8 cellular contexts compared by ENCODE assay signal in genomic region chr4:74444891-74445642, GRCh38. TPM values are rescaled to one million over a fixed set of nuclear protein-coding genes. Genes with fewer than 3 reads are reported as not detected.
DNase-seq lines count a peak whose midpoint lies in the region; ATAC-seq and TF ChIP-seq lines count a peak whose summit lies in the region.

A gene with protein sequence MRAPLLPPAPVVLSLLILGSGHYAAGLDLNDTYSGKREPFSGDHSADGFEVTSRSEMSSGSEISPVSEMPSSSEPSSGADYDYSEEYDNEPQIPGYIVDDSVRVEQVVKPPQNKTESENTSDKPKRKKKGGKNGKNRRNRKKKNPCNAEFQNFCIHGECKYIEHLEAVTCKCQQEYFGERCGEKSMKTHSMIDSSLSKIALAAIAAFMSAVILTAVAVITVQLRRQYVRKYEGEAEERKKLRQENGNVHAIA (plus strand): TSS chr4:74445136. CDS start chr4:74445346, 210 bp downstream.

- H3K9me3 Mint-ChIP-seq in CD8-positive, alpha-beta T cell: no peaks in the 10 kb centered on the region
- no peaks in the 10 kb centered on the region for H3K9me3 Mint-ChIP-seq in glutamatergic neuron (ENCODE audit: unreplicated experiment)

- H3K4me1 ChIP-seq in CD8-positive, alpha-beta T cell (ENCODE audit: insufficient read depth, low read length): peaks cover 5% of the 10 kb centered on the region
- H3K4me1 ChIP-seq in RWPE2 (ENCODE audit: insufficient read depth, poor library complexity, severe bottlenecking) (peaks cover 32% of the 10 kb centered on the region), parathyroid adenoma (no peaks in the 10 kb centered on the region), tibial nerve (peaks cover 0 to 16% (median 2%) of the 10 kb centered on the region in 4 donors)

- H3K9ac ChIP-seq in parathyroid adenoma: no peak within 1 kb of the TSS

- TF ChIP-seq POLR2A in tibial nerve (IDR thresholded peaks at IDR 0.05): peak in 1 of 2 donors; percentile 38

- peak within 1 kb of the TSS; percentile 79 for H3K4me3 ChIP-seq in CD8-positive, alpha-beta T cell (ENCODE audit: low read depth, low read length)
- H3K4me3 ChIP-seq in RWPE2 (ENCODE audit: severe bottlenecking) (peak within 1 kb of the TSS; percentile 59), parathyroid adenoma (ENCODE audit: low read depth, low read length) (peak within 1 kb of the TSS; percentile 63), tibial nerve (peak within 1 kb of the TSS; percentile 40 to 71 (median 67))

- no peaks in the 10 kb centered on the region for H3K27me3 ChIP-seq in CD8-positive, alpha-beta T cell (ENCODE audit: insufficient read depth, low read length)
- H3K27me3 ChIP-seq in RWPE2 (ENCODE audit: insufficient read depth, poor library complexity, severe bottlenecking): no peaks in the 10 kb centered on the region
- no peaks in the 10 kb centered on the region for H3K27me3 ChIP-seq in parathyroid adenoma (ENCODE audit: control insufficient read depth, insufficient read depth, low read length)
- H3K27me3 ChIP-seq in tibial nerve: no peaks in the 10 kb centered on the region

- peak within 1 kb of the TSS; percentile 96 for H3K4me3 Mint-ChIP-seq in CD8-positive, alpha-beta T cell
- H3K4me3 Mint-ChIP-seq in glutamatergic neuron (ENCODE audit: unreplicated experiment): peak within 1 kb of the TSS; percentile 90

- peaks cover 13% of the 10 kb centered on the region for H3K27me3 Mint-ChIP-seq in CD8-positive, alpha-beta T cell (ENCODE audit: low read depth)
- H3K27me3 Mint-ChIP-seq in glutamatergic neuron (ENCODE audit: unreplicated experiment): peaks cover 7% of the 10 kb centered on the region

- H3K9me3 ChIP-seq in CD8-positive, alpha-beta T cell (ENCODE audit: low read length): no peaks in the 10 kb centered on the region
- H3K9me3 ChIP-seq in RWPE2 (ENCODE audit: severe bottlenecking) (no peaks in the 10 kb centered on the region), parathyroid adenoma (ENCODE audit: control insufficient read depth, low read length) (no peaks in the 10 kb centered on the region), tibial nerve (no peaks in the 10 kb centered on the region)

- H3K27ac Mint-ChIP-seq in CD8-positive, alpha-beta T cell: peak within 1 kb of the TSS; percentile 96
- no peak within 1 kb of the TSS for H3K27ac Mint-ChIP-seq in glutamatergic neuron (ENCODE audit: unreplicated experiment)

- CTCF ChIA-PET in CD8-positive, alpha-beta T cell (lab: Charles Lee): interaction anchor here (1.0 to 1.4 kb wide), 8 partner anchors 9 to 66 kb away, joined by 3 to 5 read pairs (median 4); no protein-coding TSS in a partner anchor

- ATAC-seq in CD8-positive, alpha-beta T cell: peak; percentile 95
- ATAC-seq in GM19438 (IDR thresholded peaks at IDR 0.05; ENCODE audit: low read depth, unreplicated experiment) (peak; percentile 88), HG03521 (IDR thresholded peaks at IDR 0.05; ENCODE audit: unreplicated experiment) (peak; percentile 85), RWPE2 (ENCODE audit: low read depth) (peak; percentile 63)

- H3K27ac ChIP-seq in CD8-positive, alpha-beta T cell (ENCODE audit: low read depth, low read length): peak within 1 kb of the TSS; percentile 87
- H3K27ac ChIP-seq in RWPE2 (ENCODE audit: poor library complexity, severe bottlenecking) (peak within 1 kb of the TSS; percentile 98), parathyroid adenoma (peak within 1 kb of the TSS; percentile 29), tibial nerve (peak within 1 kb of the TSS; percentile 26 to 84 (median 46))

- peak; percentile 78 to 96 (median 87) for DNase-seq in CD8-positive, alpha-beta T cell
- peak; percentile 92 for DNase-seq in RWPE2 (ENCODE audit: low spot score)
- DNase-seq in activated gamma-delta T cell treated with anti-CD3 and anti-CD28 coated beads, Interleukin-2, amount 50 U/mL, for 16 hours (ENCODE audit: low read depth): peak; percentile 74
- DNase-seq in glutamatergic neuron: peak; percentile 61
- DNase-seq in tibial nerve (ENCODE audit: low spot score in 2 of 2): peak; percentile 40 to 55

- WGBS in tibial nerve, 2 donors: 2 to 3% methylated on average over 19 to 64 of the region's 64 CpGs

- TF ChIP-seq EP300 in tibial nerve (IDR thresholded peaks at IDR 0.05): peak; percentile 50 to 63

- H3K79me2 ChIP-seq in parathyroid adenoma: no peaks in the 10 kb centered on the region

- peak within 1 kb of the TSS; percentile 87 for H2AFZ ChIP-seq in parathyroid adenoma

- POLR2A ChIA-PET in CD8-positive, alpha-beta T cell (lab: Charles Lee): interaction anchor here (0.7 to 1.7 kb wide), 4 partner anchors 16 to 60 kb away, joined by 3 to 9 read pairs (median 5); no protein-coding TSS in a partner anchor

- intact Hi-C loops in CD8-positive, alpha-beta T cell (cut with DNase I, micrococcal nuclease): loop anchor here (1.0 to 10.0 kb wide), 7 partner anchors 46 to 1380 kb away; partner anchors contain the start of genes COX18 (in 1 of the 2) and MTHFD2L (in 1 of the 2)

- peaks cover 13% of the 10 kb centered on the region for H3K4me1 Mint-ChIP-seq in CD8-positive, alpha-beta T cell (ENCODE audit: low read depth)
- no peaks in the 10 kb centered on the region for H3K4me1 Mint-ChIP-seq in glutamatergic neuron (ENCODE audit: low read depth, unreplicated experiment)

- peaks cover 4% of the 10 kb centered on the region for H3K36me3 Mint-ChIP-seq in CD8-positive, alpha-beta T cell
- H3K36me3 Mint-ChIP-seq in glutamatergic neuron (ENCODE audit: unreplicated experiment): no peaks in the 10 kb centered on the region

- TF ChIP-seq CTCF in CD8-positive, alpha-beta T cell (IDR thresholded peaks at IDR 0.05): peak; percentile 64
- TF ChIP-seq CTCF in RWPE2 (IDR thresholded peaks at IDR 0.05; ENCODE audit: poor library complexity, severe bottlenecking) (peak; percentile 52), glutamatergic neuron (IDR thresholded peaks at IDR 0.05; ENCODE audit: partially characterized antibody, unreplicated experiment) (no peak), parathyroid adenoma (IDR thresholded peaks at IDR 0.05) (peak; percentile 12), tibial nerve (IDR thresholded peaks at IDR 0.05) (peak in 4 of 5 experiments; percentile 17 to 49 (median 31))

- peak within 1 kb of the TSS; percentile 90 for H3K4me2 ChIP-seq in parathyroid adenoma (ENCODE audit: low read length)

- H3K36me3 ChIP-seq in CD8-positive, alpha-beta T cell (ENCODE audit: insufficient read depth, low read length): no peaks in the 10 kb centered on the region
- H3K36me3 ChIP-seq in RWPE2 (ENCODE audit: low read depth) (peaks cover 52% of the 10 kb centered on the region), parathyroid adenoma (ENCODE audit: control insufficient read depth, insufficient read depth, low read length) (no peaks in the 10 kb centered on the region), tibial nerve (no peaks in the 10 kb centered on the region)

RNA-seq across cellular contexts. Expression of the gene that starts here (rescaled TPM):
- total RNA-seq in CD8-positive, alpha-beta T cell: 10 to 100 TPM; 52.8 to 53.2 TPM
- total RNA-seq in glutamatergic neuron (ENCODE audit: unreplicated experiment): not detected
- 10 to 100 TPM in 1 of 4 donors, 1 to 10 TPM in 3; 4.0 to 12.9 (median 7.2) TPM for total RNA-seq in tibial nerve

Comparison
In these comparisons a context has a peak if more than half of its experiments do, and no peak if none do; other contexts are left out.
1. Peak in every context shown above with its lines: DNase-seq, ATAC-seq, H3K4me3 ChIP-seq and H3K27ac ChIP-seq.
2. Peak in DNase-seq in glutamatergic neuron; RNA of the gene not detected or under 1 TPM.
3. H3K27ac ChIP-seq: peak in every context shown above with its lines; median percentile 98 in RWPE2; 87 in CD8-positive, alpha-beta T cell; 46 in tibial nerve; 29 in parathyroid adenoma.